13 cellular contexts compared by ENCODE assay signal in the genomic region with DNA sequence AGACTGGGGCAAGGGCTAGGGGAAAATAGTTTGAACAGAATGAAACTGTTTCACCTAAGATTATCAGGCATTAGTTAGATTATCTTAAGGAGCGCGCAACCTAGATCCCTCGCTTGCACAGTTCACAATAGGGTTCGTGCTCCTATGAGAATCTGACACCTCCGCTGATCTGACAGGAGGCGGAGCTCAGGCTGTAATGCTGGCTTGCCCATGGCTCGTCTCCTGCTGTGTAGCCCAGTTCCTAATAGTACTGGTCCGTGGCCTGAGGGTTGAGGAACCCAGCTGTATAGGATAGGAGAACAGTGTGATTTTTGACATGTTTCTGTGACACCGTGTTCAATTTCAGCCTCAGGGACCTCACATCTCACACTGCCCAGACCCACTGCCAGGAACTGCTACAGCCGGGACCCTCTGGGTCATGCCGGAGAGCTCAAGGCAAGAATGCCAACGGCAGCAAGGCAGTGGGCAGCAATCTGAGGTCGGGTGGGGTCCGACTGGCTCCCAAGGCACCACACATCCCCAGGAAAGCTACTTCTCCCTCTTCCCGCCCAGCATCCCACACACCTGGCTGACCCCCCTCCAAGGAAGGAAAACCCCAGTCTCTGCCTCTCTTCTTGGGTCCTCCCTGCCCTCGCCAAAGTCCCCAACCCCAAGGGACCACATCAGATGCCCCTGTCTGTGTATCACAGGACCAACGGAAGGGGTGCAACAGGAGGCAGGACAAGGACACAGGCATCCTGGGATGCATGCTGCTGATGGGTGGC. TPM values are rescaled to one million over a fixed set of nuclear protein-coding genes. Genes with fewer than 3 reads are reported as not detected.
DNase-seq lines count a peak whose midpoint lies in the region; ATAC-seq, FAIRE-seq and TF ChIP-seq lines count a peak whose summit lies in the region.
"Had no signal": no experiment of that assay in that cellular context is flagged by ENCODE, and none has a peak within 500 bp of the region (broad histone marks: within the 10 kb centered on the region; RNA-seq: fewer than 3 reads in every experiment).

No MANE protein-coding gene starts in this region.

- H3K9ac ChIP-seq in K562 (ENCODE audit: insufficient read depth in 1 of 2, low read depth in 2 of 2, low read length in 2 of 2) = no peak overlapping the region

- H3K9me3 ChIP-seq in K562 (replicated peaks; ENCODE audit: control insufficient read depth, insufficient read depth, low read depth, low read length) = no peaks in the 10 kb centered on the region
- H3K9me3 ChIP-seq in hepatocyte (ENCODE audit: low read depth) = no peaks in the 10 kb centered on the region
- H3K9me3 ChIP-seq: upper lobe of left lung had no signal

- no peak overlapping the region for H3K4me2 ChIP-seq in K562 (ENCODE audit: insufficient read depth, low read length)
- no peak overlapping the region for H3K4me2 ChIP-seq in hepatocyte

- CTCF ChIA-PET in activated CD8-positive, alpha-beta T cell treated with anti-CD3 and anti-CD28 coated beads, Interleukin-2, amount 10 ng/mL, durations not matched to agents 7 days and 5 days (lab: Charles Lee) = interaction anchor here (1.4 kb wide), 1 partner anchor 16 kb away, joined by 4 read pairs; no protein-coding TSS in a partner anchor
- CTCF ChIA-PET in activated CD8-positive, alpha-beta T cell treated with anti-CD3 and anti-CD28 coated beads for 36 hours (lab: Charles Lee) = interaction anchor here (0.9 kb wide), 1 partner anchor 53 kb away, joined by 4 read pairs; no protein-coding TSS in a partner anchor
- CTCF ChIA-PET in K562 (lab: Yijun Ruan, JAX; ENCODE audit: low intra/inter-chr PET ratio) = no interaction called here

- no peak for TF ChIP-seq POLR2A in K562 (conservative IDR thresholded peaks at IDR 0.05)

- BruUV-seq in K562 (replicated peaks; lab: Mats Ljungman, UMichigan) = no TSS peak

- TF ChIP-seq EP300 in K562 (IDR thresholded peaks at IDR 0.05; ENCODE audit: low read length) = no peak

- POLR2A ChIA-PET in activated CD8-positive, alpha-beta T cell treated with anti-CD3 and anti-CD28 coated beads, Interleukin-2, amount 10 ng/mL, durations not matched to agents 7 days and 5 days (lab: Charles Lee) = no interaction called here
- POLR2A ChIA-PET in activated CD8-positive, alpha-beta T cell treated with anti-CD3 and anti-CD28 coated beads for 36 hours (lab: Charles Lee) = no interaction called here
- POLR2A ChIA-PET in K562 (lab: Yijun Ruan, JAX) = interaction anchor here (0.5 kb wide), 1 partner anchor 57 kb away, joined by 5 read pairs; no protein-coding TSS in a partner anchor

- no peak overlapping the region for H3K4me3 ChIP-seq in K562
- no peak overlapping the region for H3K4me3 ChIP-seq in hepatocyte
- H3K4me3 ChIP-seq: upper lobe of left lung had no signal

- H3K9me1 ChIP-seq in K562 (ENCODE audit: control insufficient read depth, insufficient read depth, low read length) = no peaks in the 10 kb centered on the region

- no peaks in the 10 kb centered on the region for H3K9me3 Mint-ChIP-seq in activated CD8-positive, alpha-beta T cell treated with anti-CD3 and anti-CD28 coated beads, Interleukin-2, amount 10 ng/mL, durations not matched to agents 7 days and 5 days (ENCODE audit: insufficient read depth)
- H3K9me3 Mint-ChIP-seq in activated CD8-positive, alpha-beta T cell treated with anti-CD3 and anti-CD28 coated beads for 36 hours = no peaks in the 10 kb centered on the region

- peak; percentile 9 for DNase-seq in activated CD8-positive, alpha-beta T cell treated with anti-CD3 and anti-CD28 coated beads, Interleukin-2, amount 10 ng/mL, durations not matched to agents 7 days and 5 days
- no peak for DNase-seq in activated CD8-positive, alpha-beta T cell treated with anti-CD3 and anti-CD28 coated beads for 36 hours
- DNase-seq in K562 (ENCODE audit: extremely low read depth in 1 of 4, low spot score in 3 of 4) = no peak
- peak; percentile 6 for DNase-seq in hepatocyte (ENCODE audit: low spot score)
- DNase-seq in retina = no peak
- no peak for DNase-seq in GM19240 (ENCODE audit: insufficient read length, low spot score)
- DNase-seq: KG1, naive B cell had no signal

- WGBS in K562 (ENCODE audit: insufficient coverage, low coverage, missing lambda C conversion rate) = 3% methylated on average over 14 of the region's 17 CpGs
- 47% methylated on average over 17 of the region's 17 CpGs for WGBS in hepatocyte (ENCODE audit: low lambda C conversion rate, missing lambda C conversion rate)

- no peaks in the 10 kb centered on the region for H3K36me3 Mint-ChIP-seq in activated CD8-positive, alpha-beta T cell treated with anti-CD3 and anti-CD28 coated beads, Interleukin-2, amount 10 ng/mL, durations not matched to agents 7 days and 5 days (ENCODE audit: low read depth)
- H3K36me3 Mint-ChIP-seq in activated CD8-positive, alpha-beta T cell treated with anti-CD3 and anti-CD28 coated beads for 36 hours (ENCODE audit: low read depth) = no peaks in the 10 kb centered on the region
- H3K36me3 Mint-ChIP-seq: naive B cell had no signal

- ATAC-seq in activated CD8-positive, alpha-beta T cell treated with anti-CD3 and anti-CD28 coated beads, Interleukin-2, amount 10 ng/mL, durations not matched to agents 7 days and 5 days = no peak
- no peak for ATAC-seq in activated CD8-positive, alpha-beta T cell treated with anti-CD3 and anti-CD28 coated beads for 36 hours
- no peak; the same call in 2 of the 3 replicates for ATAC-seq in K562
- ATAC-seq in HG03521 (IDR thresholded peaks at IDR 0.05; ENCODE audit: unreplicated experiment) = no peak
- ATAC-seq: Panc1 had no signal

- H3K27ac Mint-ChIP-seq in activated CD8-positive, alpha-beta T cell treated with anti-CD3 and anti-CD28 coated beads, Interleukin-2, amount 10 ng/mL, durations not matched to agents 7 days and 5 days = no peak overlapping the region
- H3K27ac Mint-ChIP-seq in activated CD8-positive, alpha-beta T cell treated with anti-CD3 and anti-CD28 coated beads for 36 hours = no peak overlapping the region

- no peaks in the 10 kb centered on the region for H3K79me2 ChIP-seq in K562 (ENCODE audit: control insufficient read depth, insufficient read depth, low read length)
- H3K79me2 ChIP-seq in hepatocyte = no peaks in the 10 kb centered on the region

- in situ Hi-C loops in K562 (cut with MboI) = no loop called here

- H3K27me3 ChIP-seq in K562 (ENCODE audit: control insufficient read depth in 2 of 2, insufficient read depth in 2 of 2, low read length in 2 of 2) (peaks cover 38 to 63% of the 10 kb centered on the region in 2 experiments), hepatocyte (peaks cover 50% of the 10 kb centered on the region)

- H3K27ac ChIP-seq in K562 (ENCODE audit: extremely low read depth, low read depth, low read length) (no peak overlapping the region), hepatocyte (no peak overlapping the region), temporal lobe (ENCODE audit: low read depth, low read length) (peak overlapping the region; percentile 17)
- H3K27ac ChIP-seq: upper lobe of left lung had no signal

- H3K4me3 Mint-ChIP-seq in activated CD8-positive, alpha-beta T cell treated with anti-CD3 and anti-CD28 coated beads, Interleukin-2, amount 10 ng/mL, durations not matched to agents 7 days and 5 days = no peak overlapping the region
- no peak overlapping the region for H3K4me3 Mint-ChIP-seq in activated CD8-positive, alpha-beta T cell treated with anti-CD3 and anti-CD28 coated beads for 36 hours
- H3K4me3 Mint-ChIP-seq: naive B cell had no signal

- H3K36me3 ChIP-seq in K562 (ENCODE audit: control insufficient read depth, insufficient read depth, low read length) = no peaks in the 10 kb centered on the region
- no peaks in the 10 kb centered on the region for H3K36me3 ChIP-seq in hepatocyte (replicated peaks; ENCODE audit: insufficient read depth, low read depth)
- H3K36me3 ChIP-seq: upper lobe of left lung had no signal

- H3K4me1 ChIP-seq in K562 (replicated peaks in 1 of 2; ENCODE audit: control insufficient read depth in 2 of 2, insufficient read depth in 2 of 2, low read length in 2 of 2) = peaks cover 10 to 14% of the 10 kb centered on the region in 2 experiments
- H3K4me1 ChIP-seq in hepatocyte (ENCODE audit: insufficient read depth) = peaks cover 5% of the 10 kb centered on the region

- no peaks in the 10 kb centered on the region for H3K9me2 ChIP-seq in hepatocyte (replicated peaks; ENCODE audit: insufficient read depth)

- no peak for TF ChIP-seq CTCF in activated CD8-positive, alpha-beta T cell treated with anti-CD3 and anti-CD28 coated beads for 36 hours (IDR thresholded peaks at IDR 0.05)
- TF ChIP-seq CTCF in K562 (IDR thresholded peaks at IDR 0.05 in 2 of 3, conservative IDR thresholded peaks at IDR 0.05 in 1 of 3; ENCODE audit: insufficient read depth in 2 of 3, low read depth in 1 of 3, low read length in 3 of 3) (no peak), hepatocyte (IDR thresholded peaks at IDR 0.05; ENCODE audit: poor library complexity) (no peak)

- intact Hi-C loops in activated CD8-positive, alpha-beta T cell treated with anti-CD3 and anti-CD28 coated beads for 36 hours (cut with micrococcal nuclease) = no loop called here
- intact Hi-C loops in K562 (cut with micrococcal nuclease) = no loop called here

- no peak for TF ChIP-seq RAD21 in K562 (CRISPR knock-in tag; conservative IDR thresholded peaks at IDR 0.05 in 1 of 2, IDR thresholded peaks at IDR 0.05 in 1 of 2)

- FAIRE-seq in K562 (lab: Jason Lieb, UNC) = no peak
- FAIRE-seq: astrocyte had no signal

- no peaks in the 10 kb centered on the region for H3K4me1 Mint-ChIP-seq in activated CD8-positive, alpha-beta T cell treated with anti-CD3 and anti-CD28 coated beads, Interleukin-2, amount 10 ng/mL, durations not matched to agents 7 days and 5 days (ENCODE audit: low read depth)
- H3K4me1 Mint-ChIP-seq in activated CD8-positive, alpha-beta T cell treated with anti-CD3 and anti-CD28 coated beads for 36 hours (ENCODE audit: low read depth) = no peaks in the 10 kb centered on the region
- H3K4me1 Mint-ChIP-seq: naive B cell had no signal

- peaks cover 11% of the 10 kb centered on the region; the same call in 1 of the 2 replicates for H4K20me1 ChIP-seq in K562 (replicated peaks; ENCODE audit: control insufficient read depth, insufficient read depth, low read length)
- no peaks in the 10 kb centered on the region for H4K20me1 ChIP-seq in hepatocyte (ENCODE audit: insufficient read depth, poor library complexity, severe bottlenecking)

- H2AFZ ChIP-seq in K562 (ENCODE audit: low read depth, low read length) (no peak overlapping the region), hepatocyte (no peak overlapping the region)

- H3K27me3 Mint-ChIP-seq in activated CD8-positive, alpha-beta T cell treated with anti-CD3 and anti-CD28 coated beads, Interleukin-2, amount 10 ng/mL, durations not matched to agents 7 days and 5 days (ENCODE audit: low read depth) = peaks cover 51% of the 10 kb centered on the region
- peaks cover 26% of the 10 kb centered on the region for H3K27me3 Mint-ChIP-seq in activated CD8-positive, alpha-beta T cell treated with anti-CD3 and anti-CD28 coated beads for 36 hours

RNA-seq across cellular contexts. Expression of a gene that starts 31.7 kb away (rescaled TPM):
- total RNA-seq in activated CD8-positive, alpha-beta T cell treated with anti-CD3 and anti-CD28 coated beads, Interleukin-2, amount 10 ng/mL, durations not matched to agents 7 days and 5 days = not detected
- total RNA-seq in activated CD8-positive, alpha-beta T cell treated with anti-CD3 and anti-CD28 coated beads for 36 hours = 1 to 10 TPM in 1 of 2 experiments, under 1 TPM in 1; 0.97 to 1.9 TPM
- total RNA-seq in K562 (2011; cell fraction: chromatin; rRNA removed; ENCODE audit: low replicate concordance) = 0.23 TPM in 1 of 2 replicates, not detected in the other
- 0.26 and 0.50 TPM in 2 replicates for total RNA-seq in K562 (2011; cell fraction: nucleolus; rRNA removed)
- total RNA-seq in K562 (2011; cell fraction: nucleoplasm; rRNA removed) = not detected in 2 replicates
- 0.09 and 0.16 TPM in 2 replicates for total RNA-seq in K562 (2014; rRNA removed)
- not detected in 2 replicates for total RNA-seq in K562 (2014; rRNA removed; fragmentation: Illumina TruSeq; extraction: Trizol)
- total RNA-seq in K562 (2015; rRNA removed; fragmentation: Illumina TruSeq; extraction: Trizol) = 0.04 TPM in 2 replicates
- total RNA-seq in K562 (2021) = 0.29 TPM in 1 of 2 replicates, not detected in the other
- polyA plus RNA-seq in K562 (2011; rRNA removed) = 0.04 and 0.12 TPM in 2 replicates
- polyA plus RNA-seq in K562 (2011; cell fraction: cytosol; rRNA removed) = 0.04 and 0.13 TPM in 2 replicates
- 0.10 and 0.18 TPM in 2 replicates for polyA plus RNA-seq in K562 (2011; cell fraction: nucleus; rRNA removed)
- 0.09 and 0.18 TPM in 2 replicates for polyA plus RNA-seq in K562 (2012)
- polyA plus RNA-seq in K562 (2014; fragmentation: Illumina TruSeq; extraction: Trizol) = 0.07 and 0.10 TPM in 2 replicates
- polyA plus RNA-seq in K562 (2014; fragmentation: Nextera tagmentation; extraction: Ambion mirVana) = not detected
- 0.05 and 0.08 TPM in 2 replicates for polyA plus RNA-seq in K562 (2014; rRNA removed)
- not detected in 2 replicates for polyA minus RNA-seq in K562 (2011; rRNA and poly(A)+ RNA removed)
- not detected in 2 replicates for polyA minus RNA-seq in K562 (2011; cell fraction: cytosol; rRNA and poly(A)+ RNA removed)
- polyA minus RNA-seq in K562 (2011; cell fraction: nucleus; rRNA and poly(A)+ RNA removed) = not detected in 2 replicates
- total RNA-seq in hepatocyte = 0.37 TPM in 1 of 2 replicates, not detected in the other
- 1.7 TPM in 1 of 2 replicates, not detected in the other for polyA plus RNA-seq in hepatocyte
- 76.7 TPM for total RNA-seq in temporal lobe

Comparison
In these comparisons a context has a peak if more than half of its experiments do, and no peak if none do; other contexts are left out.
1. DNase-seq: peak in activated CD8-positive, alpha-beta T cell treated with anti-CD3 and anti-CD28 coated beads, Interleukin-2, amount 10 ng/mL, durations not matched to agents 7 days and 5 days (single experiment) and hepatocyte (single experiment); none in activated CD8-positive, alpha-beta T cell treated with anti-CD3 and anti-CD28 coated beads for 36 hours (single experiment), K562 (0 of 4), retina (single experiment) and GM19240 (single experiment).
2. RNA of a gene that starts 31.7 kb away (total RNA-seq): 76.7 TPM in temporal lobe (single experiment); 0.97 to 1.9 TPM in activated CD8-positive, alpha-beta T cell treated with anti-CD3 and anti-CD28 coated beads for 36 hours, 0.37 TPM in hepatocyte, 0.04 to 0.50 TPM in K562 and not detected in activated CD8-positive, alpha-beta T cell treated with anti-CD3 and anti-CD28 coated beads, Interleukin-2, amount 10 ng/mL, durations not matched to agents 7 days and 5 days; every median in the first group is over 10 times any median in the second.